In the genomic region with DNA sequence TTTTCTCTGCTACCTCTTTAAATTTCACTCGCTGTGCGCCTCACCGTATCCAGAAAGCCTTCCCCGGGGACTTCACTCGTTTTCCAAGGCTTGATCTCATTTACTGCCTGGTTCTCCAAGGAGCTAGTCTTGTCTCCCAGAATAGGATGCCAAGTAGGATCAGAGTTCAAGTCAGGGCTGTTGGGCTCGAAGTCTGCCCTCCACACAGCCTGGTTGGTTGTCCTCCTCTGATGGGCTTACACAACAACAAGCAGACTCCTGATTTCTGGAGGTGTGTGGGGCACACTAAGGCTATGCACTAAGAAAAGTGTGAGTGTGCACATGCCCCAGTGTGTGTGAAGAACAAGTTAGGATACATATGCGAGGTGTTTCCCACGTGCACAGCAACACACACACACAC, we compare ENCODE assay signal across 9 cellular contexts. TPM values are rescaled to one million over a fixed set of nuclear protein-coding genes. Genes with fewer than 3 reads are reported as not detected.
DNase-seq lines count a peak whose midpoint lies in the region; ATAC-seq and TF ChIP-seq lines count a peak whose summit lies in the region.
"Had no signal": no experiment of that assay in that cellular context is flagged by ENCODE, and none has a peak within 500 bp of the region (broad histone marks: within the 10 kb centered on the region; RNA-seq: fewer than 3 reads in every experiment).

No MANE protein-coding gene starts in this region.

- H3K4me3 ChIP-seq in lower lobe of right lung, result no peak overlapping the region
- no peak overlapping the region for H3K4me3 ChIP-seq in transverse colon
- H3K4me3 ChIP-seq in Karpas-422 (ENCODE audit: low read length), result no peak overlapping the region

- H3K9ac ChIP-seq in Karpas-422 (ENCODE audit: low read length), result no peak overlapping the region

- WGBS in transverse colon (ENCODE audit: low coverage in 1 of 2), 2 donors, result 34% methylated on average over 8 of the region's 8 CpGs; no CpG with 5 or more reads in 1 of the 2 donors

- H3K79me2 ChIP-seq in Karpas-422 (ENCODE audit: low read length), result no peaks in the 10 kb centered on the region

- ATAC-seq in activated CD8-positive, alpha-beta memory T cell treated with anti-CD3 and anti-CD28 coated beads, Interleukin-2, amount 10 ng/mL, durations not matched to agents 7 days and 5 days, result no peak
- ATAC-seq in central memory CD8-positive, alpha-beta T cell (replicated peaks; ENCODE audit: extremely low read depth, poor library complexity, severe bottlenecking), result no peak
- no peak for ATAC-seq in lower lobe of right lung

- H3K27ac Mint-ChIP-seq in activated CD8-positive, alpha-beta memory T cell treated with anti-CD3 and anti-CD28 coated beads, Interleukin-2, amount 10 ng/mL, durations not matched to agents 7 days and 5 days, result peak overlapping the region; percentile 68
- peak overlapping the region; percentile 95 for H3K27ac Mint-ChIP-seq in central memory CD8-positive, alpha-beta T cell (ENCODE audit: low read depth)

- H3K4me3 Mint-ChIP-seq in activated CD8-positive, alpha-beta memory T cell treated with anti-CD3 and anti-CD28 coated beads, Interleukin-2, amount 10 ng/mL, durations not matched to agents 7 days and 5 days, result peak overlapping the region; percentile 53
- peak overlapping the region; percentile 69 for H3K4me3 Mint-ChIP-seq in central memory CD8-positive, alpha-beta T cell

- no peak for TF ChIP-seq POLR2A in transverse colon (IDR thresholded peaks at IDR 0.05)

- peaks cover 20% of the 10 kb centered on the region for H3K36me3 Mint-ChIP-seq in activated CD8-positive, alpha-beta memory T cell treated with anti-CD3 and anti-CD28 coated beads, Interleukin-2, amount 10 ng/mL, durations not matched to agents 7 days and 5 days
- H3K36me3 Mint-ChIP-seq in central memory CD8-positive, alpha-beta T cell (ENCODE audit: insufficient read depth), result peaks cover 9% of the 10 kb centered on the region

- in situ Hi-C loops in transverse colon (cut with MboI; ENCODE audit: low pct_ligation_motif_present in 1 of 4, low pct_unique_long_range_greater_than_20kb in 1 of 4, low sequenced_read_pairs in 3 of 4) (no loop called here), G401 (cut with HindIII; ENCODE audit: low sequenced_read_pairs) (no loop called here)

- peak overlapping the region; percentile 81 for H3K27ac ChIP-seq in lower lobe of right lung
- peak overlapping the region; percentile 87 to 89 (median 88) for H3K27ac ChIP-seq in transverse colon
- no peak overlapping the region for H3K27ac ChIP-seq in Karpas-422 (ENCODE audit: low read length)

- no peak for TF ChIP-seq CTCF in lower lobe of right lung (IDR thresholded peaks at IDR 0.05)
- no peak for TF ChIP-seq CTCF in transverse colon (IDR thresholded peaks at IDR 0.05)

- intact Hi-C loops in lower lobe of right lung (cut with DNase I) (no loop called here), transverse colon (cut with DNase I; ENCODE audit: low total_unique reads) (no loop called here)

- DNase-seq in activated CD8-positive, alpha-beta memory T cell treated with anti-CD3 and anti-CD28 coated beads, Interleukin-2, amount 10 ng/mL, durations not matched to agents 7 days and 5 days, result no peak
- DNase-seq in activated CD8-positive, alpha-beta memory T cell treated with anti-CD3 and anti-CD28 coated beads, Interleukin-2, amount 50 U/mL, for 4 hours, result no peak
- DNase-seq in central memory CD8-positive, alpha-beta T cell (ENCODE audit: low spot score in 2 of 2), result no peak
- DNase-seq in lower lobe of right lung, result no peak
- peak; percentile 56 for DNase-seq in transverse colon
- DNase-seq in Karpas-422, result no peak
- DNase-seq in G401 (ENCODE audit: low spot score), result no peak
- no peak for DNase-seq in cortex of kidney (lab: John Stamatoyannopoulos, UW)
- DNase-seq: NCI-H446 had no signal

- H3K9me3 ChIP-seq in lower lobe of right lung (no peaks in the 10 kb centered on the region), transverse colon (no peaks in the 10 kb centered on the region), Karpas-422 (ENCODE audit: low read length) (no peaks in the 10 kb centered on the region)

- TF ChIP-seq EP300 in transverse colon (IDR thresholded peaks at IDR 0.05; ENCODE audit: low read depth), result no peak

- no peak overlapping the region for H3K4me2 ChIP-seq in Karpas-422 (ENCODE audit: low read depth, low read length, poor library complexity, severe bottlenecking)

- H3K36me3 ChIP-seq in lower lobe of right lung (no peaks in the 10 kb centered on the region), transverse colon (no peaks in the 10 kb centered on the region), Karpas-422 (ENCODE audit: insufficient read depth, low read length) (peaks cover 3% of the 10 kb centered on the region; the same call in 1 of the 2 replicates)

- H2AFZ ChIP-seq in Karpas-422 (ENCODE audit: low read length), result no peak overlapping the region

- no peaks in the 10 kb centered on the region for H3K9me3 Mint-ChIP-seq in activated CD8-positive, alpha-beta memory T cell treated with anti-CD3 and anti-CD28 coated beads, Interleukin-2, amount 10 ng/mL, durations not matched to agents 7 days and 5 days (ENCODE audit: low read depth)
- no peaks in the 10 kb centered on the region for H3K9me3 Mint-ChIP-seq in central memory CD8-positive, alpha-beta T cell

- no peaks in the 10 kb centered on the region for H3K9me2 ChIP-seq in Karpas-422 (replicated peaks; ENCODE audit: insufficient read depth, low read length)

- CTCF ChIA-PET in activated CD8-positive, alpha-beta memory T cell treated with anti-CD3 and anti-CD28 coated beads, Interleukin-2, amount 10 ng/mL, durations not matched to agents 7 days and 5 days (lab: Charles Lee), result interaction anchor here (1.0 kb wide), 1 partner anchor 13 kb away, joined by 3 read pairs; no protein-coding TSS in a partner anchor

- peaks cover 72% of the 10 kb centered on the region for H3K4me1 Mint-ChIP-seq in activated CD8-positive, alpha-beta memory T cell treated with anti-CD3 and anti-CD28 coated beads, Interleukin-2, amount 10 ng/mL, durations not matched to agents 7 days and 5 days
- peaks cover 72% of the 10 kb centered on the region for H3K4me1 Mint-ChIP-seq in central memory CD8-positive, alpha-beta T cell

- H3K27me3 ChIP-seq in lower lobe of right lung (ENCODE audit: low read depth) (no peaks in the 10 kb centered on the region), transverse colon (no peaks in the 10 kb centered on the region), Karpas-422 (ENCODE audit: low read length) (no peaks in the 10 kb centered on the region)

- H3K27me3 Mint-ChIP-seq in activated CD8-positive, alpha-beta memory T cell treated with anti-CD3 and anti-CD28 coated beads, Interleukin-2, amount 10 ng/mL, durations not matched to agents 7 days and 5 days, result peaks cover 22% of the 10 kb centered on the region
- no peaks in the 10 kb centered on the region for H3K27me3 Mint-ChIP-seq in central memory CD8-positive, alpha-beta T cell

- no peaks in the 10 kb centered on the region for H4K20me1 ChIP-seq in Karpas-422 (ENCODE audit: insufficient read depth, low read depth, low read length)

- peaks cover 72% of the 10 kb centered on the region for H3K4me1 ChIP-seq in lower lobe of right lung
- H3K4me1 ChIP-seq in transverse colon, result peaks cover 37 to 73% (median 52%) of the 10 kb centered on the region in 4 donors
- H3K4me1 ChIP-seq in Karpas-422 (ENCODE audit: low read length), result peaks cover 37% of the 10 kb centered on the region

RNA-seq across cellular contexts. Expression of a gene that starts 14.0 kb away (rescaled TPM):
- 100 to 1,000 TPM; 136 to 201 TPM for total RNA-seq in activated CD8-positive, alpha-beta memory T cell treated with anti-CD3 and anti-CD28 coated beads, Interleukin-2, amount 10 ng/mL, durations not matched to agents 7 days and 5 days
- total RNA-seq in lower lobe of right lung (99.6 TPM), transverse colon (100 to 1,000 TPM in 3 of 4 donors, 10 to 100 TPM in 1; 63.9 to 296 (median 223) TPM)
- 106 and 205 TPM in 2 replicates for total RNA-seq in Karpas-422 (2014; rRNA removed; shearing (Covaris generic); ENCODE audit: low replicate concordance)
- total RNA-seq in G401 (2014; rRNA removed; shearing (Covaris generic)), result 32.2 and 40.4 TPM in 2 replicates
